Comparison of ENCODE assay signal across 1 cellular context in genomic region chr2:47313728-47314127, GRCh38.
TF ChIP-seq lines count a peak whose summit lies in the region.

No MANE protein-coding gene starts in this region.

TF ChIP-seq in GM23338, 12 proteins besides CTCF, POLR2A, EP300 and RAD21 (continued from another document):
- TF ChIP-seq ZNF462 (CRISPR knock-in tag; IDR thresholded peaks at IDR 0.05) (no peak), EZH2phosphoT487 (IDR thresholded peaks at IDR 0.05; ENCODE audit: unreplicated experiment) (no peak), ZNF114 (CRISPR knock-in tag; IDR thresholded peaks at IDR 0.05) (no peak), JUNB (IDR thresholded peaks at IDR 0.05; ENCODE audit: unreplicated experiment) (no peak), REST (IDR thresholded peaks at IDR 0.05; ENCODE audit: unreplicated experiment) (no peak), ETS1 (IDR thresholded peaks at IDR 0.05) (no peak), ZNF331 (CRISPR knock-in tag; IDR thresholded peaks at IDR 0.05; ENCODE audit: low read depth) (no peak), CREB1 (CRISPR knock-in tag; IDR thresholded peaks at IDR 0.05; ENCODE audit: low read depth) (no peak), EZH2 (IDR thresholded peaks at IDR 0.05; ENCODE audit: low read depth, unreplicated experiment) (no peak)
